In the genomic region with DNA sequence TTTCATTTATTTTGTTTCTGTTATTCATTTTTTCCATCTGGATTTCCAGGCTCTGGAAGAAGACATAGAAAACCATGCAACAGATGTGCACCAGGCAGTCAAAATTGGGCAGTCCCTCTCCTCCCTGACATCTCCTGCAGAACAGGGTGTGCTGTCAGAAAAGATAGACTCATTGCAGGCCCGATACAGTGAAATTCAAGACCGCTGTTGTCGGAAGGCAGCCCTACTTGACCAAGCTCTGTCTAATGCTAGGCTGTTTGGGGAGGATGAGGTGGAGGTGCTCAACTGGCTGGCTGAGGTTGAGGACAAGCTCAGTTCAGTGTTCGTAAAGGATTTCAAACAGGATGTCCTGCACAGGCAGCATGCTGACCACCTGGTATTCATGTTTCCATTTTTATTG, we compare ENCODE assay signal across 25 cellular contexts.
DNase-seq lines count a peak whose midpoint lies in the region; ATAC-seq, FAIRE-seq and TF ChIP-seq lines count a peak whose summit lies in the region.
"Had no signal": no experiment of that assay in that cellular context is flagged by ENCODE, and none has a peak within 500 bp of the region (broad histone marks: within the 10 kb centered on the region; RNA-seq: fewer than 3 reads in every experiment).

No MANE protein-coding gene starts in this region.

- H3K23ac ChIP-seq in neuronal stem cell (ENCODE audit: low read depth, low read length, poor library complexity) = no peak overlapping the region

- H2BK15ac ChIP-seq in neuronal stem cell (ENCODE audit: low read length) = no peak overlapping the region

- no peak overlapping the region for H2AK5ac ChIP-seq in neuronal stem cell (ENCODE audit: low read depth, low read length)

- no peak overlapping the region for H3K18ac ChIP-seq in neuronal stem cell (ENCODE audit: low read length)

- no peaks in the 10 kb centered on the region for H3K27me3 Mint-ChIP-seq in Calu3 (ENCODE audit: unreplicated experiment)
- H3K27me3 Mint-ChIP-seq in activated T-helper 17 cell treated with anti-CD3 and anti-CD28 coated beads, Interleukin-2, amount 50 U/mL, for 72 hours = no peaks in the 10 kb centered on the region
- H3K27me3 Mint-ChIP-seq: CD4-positive, alpha-beta T cell had no signal

- no peak overlapping the region for H3K9ac ChIP-seq in neuronal stem cell (ENCODE audit: low read depth, low read length, poor library complexity)
- H3K9ac ChIP-seq: BLaER1, KMS-11 had no signal

- H3K4ac ChIP-seq in neuronal stem cell (ENCODE audit: low read length) = no peak overlapping the region

- no peaks in the 10 kb centered on the region for H3K4me1 ChIP-seq in neuronal stem cell (ENCODE audit: control insufficient read depth in 2 of 2, insufficient read depth in 1 of 2, low read depth in 1 of 2, low read length in 2 of 2)
- H3K4me1 ChIP-seq: BLaER1, Caco-2 had no signal

- H2BK12ac ChIP-seq in neuronal stem cell (ENCODE audit: low read length) = peak overlapping the region; percentile 7

- H4K91ac ChIP-seq in neuronal stem cell (ENCODE audit: low read depth, low read length, poor library complexity) = no peak overlapping the region

- H3K4me3 Mint-ChIP-seq in Calu3 (ENCODE audit: low read depth, unreplicated experiment) = no peak overlapping the region
- H3K4me3 Mint-ChIP-seq in activated T-helper 17 cell treated with anti-CD3 and anti-CD28 coated beads, Interleukin-2, amount 50 U/mL, for 72 hours = no peak overlapping the region
- H3K4me3 Mint-ChIP-seq: CD4-positive, alpha-beta T cell; GM23338 had no signal

- FAIRE-seq in GM19239 (lab: Jason Lieb, UNC) = peak; percentile 58
- FAIRE-seq: GM12892, RCC 7860 had no signal

- peaks cover 65% of the 10 kb centered on the region for H3K4me1 Mint-ChIP-seq in Calu3 (ENCODE audit: low read depth, unreplicated experiment)
- peaks cover 19% of the 10 kb centered on the region for H3K4me1 Mint-ChIP-seq in activated T-helper 17 cell treated with anti-CD3 and anti-CD28 coated beads, Interleukin-2, amount 50 U/mL, for 72 hours
- H3K4me1 Mint-ChIP-seq: GM23338 had no signal

- no peak overlapping the region for H2BK5ac ChIP-seq in neuronal stem cell (ENCODE audit: low read length)

- no CpG with 5 or more reads among the region's 4 CpGs for WGBS in neuronal stem cell (ENCODE audit: extremely low coverage in 2 of 2, insufficient read length in 2 of 2, insufficient replicate concordance in 1 of 2), 2 donors

- no peak for ATAC-seq in activated T-helper 17 cell treated with anti-CD3 and anti-CD28 coated beads, Interleukin-2, amount 50 U/mL, for 72 hours (replicated peaks)
- ATAC-seq: GM23338 had no signal

- H3K4me2 ChIP-seq in neuronal stem cell (ENCODE audit: insufficient read depth, low read length, poor library complexity, severe bottlenecking) = no peak overlapping the region
- H3K4me2 ChIP-seq: BLaER1, GM23338, KMS-11 had no signal

- H3K79me1 ChIP-seq in neuronal stem cell (ENCODE audit: low read depth, low read length) = no peaks in the 10 kb centered on the region

- no peak overlapping the region for H3K27ac Mint-ChIP-seq in Calu3 (ENCODE audit: unreplicated experiment)
- peak overlapping the region; percentile 71 for H3K27ac Mint-ChIP-seq in activated T-helper 17 cell treated with anti-CD3 and anti-CD28 coated beads, Interleukin-2, amount 50 U/mL, for 72 hours
- H3K27ac Mint-ChIP-seq: CD4-positive, alpha-beta T cell; GM23338 had no signal

- H3K36me3 ChIP-seq in neuronal stem cell (replicated peaks in 1 of 2; ENCODE audit: control insufficient read depth in 2 of 2, insufficient read depth in 2 of 2, low read length in 2 of 2) = peaks cover 18 to 99% of the 10 kb centered on the region in 2 donors

- H3K27ac ChIP-seq in neuronal stem cell (replicated peaks; ENCODE audit: low read length) (no peak overlapping the region), RWPE1 (no peak overlapping the region)
- H3K27ac ChIP-seq: BLaER1, KMS-11 had no signal

- no peaks in the 10 kb centered on the region for H3K27me3 ChIP-seq in neuronal stem cell (ENCODE audit: control insufficient read depth in 3 of 3, insufficient read depth in 3 of 3, low read depth in 1 of 3, low read length in 3 of 3)
- H3K27me3 ChIP-seq: BLaER1 had no signal

- DNase-seq in Calu3 (no peak), GM19239 (ENCODE audit: insufficient read length, low spot score) (no peak), neuronal stem cell (ENCODE audit: low spot score) (no peak), LoVo (ENCODE audit: low spot score) (no peak), GM20000 (ENCODE audit: low spot score) (no peak), RWPE1 (ENCODE audit: low spot score) (no peak), NCI-H526 treated with DMSO at 0.1 percent for 48 hours (lab: John Stamatoyannopoulos, UW) (no peak)
- DNase-seq: ACHN; Caco-2; CD4-positive, alpha-beta T cell; DMS153; HCEC 1CT; NCI-H1694; NCI-H2081; NCI-H2171; NCI-H345; NCI-H524; NCI-H82; SHP77 had no signal

- H4K8ac ChIP-seq in neuronal stem cell (ENCODE audit: low read depth, low read length) = no peak overlapping the region

- H2AFZ ChIP-seq in neuronal stem cell (ENCODE audit: low read length) = no peak overlapping the region
- H2AFZ ChIP-seq: GM23338 had no signal

- intact Hi-C loops in Calu3 (cut with micrococcal nuclease; ENCODE audit: unreplicated experiment) = no loop called here

- CTCF ChIA-PET in Calu3 (lab: Charles Lee) (no interaction called here), RWPE1 (lab: Yijun Ruan, JAX) (interaction anchor here (1.7 kb wide), 1 partner anchor 17 kb away, joined by 4 read pairs; no protein-coding TSS in a partner anchor)

- H3K14ac ChIP-seq in neuronal stem cell (ENCODE audit: low read length) = no peak overlapping the region

- H3K9me3 ChIP-seq in neuronal stem cell (replicated peaks in 1 of 2; ENCODE audit: control insufficient read depth in 2 of 2, insufficient read depth in 1 of 2, low read depth in 1 of 2, low read length in 2 of 2) = no peaks in the 10 kb centered on the region
- H3K9me3 ChIP-seq: BLaER1, Caco-2 had no signal

- H3K36me3 Mint-ChIP-seq in Calu3 (ENCODE audit: insufficient read depth, unreplicated experiment) = peaks cover 98% of the 10 kb centered on the region
- H3K36me3 Mint-ChIP-seq in activated T-helper 17 cell treated with anti-CD3 and anti-CD28 coated beads, Interleukin-2, amount 50 U/mL, for 72 hours (ENCODE audit: low read depth) = peaks cover 99% of the 10 kb centered on the region

- TF ChIP-seq CTCF in Calu3 (IDR thresholded peaks at IDR 0.05; ENCODE audit: unreplicated experiment) = no peak
- TF ChIP-seq CTCF in GM20000 (IDR thresholded peaks at IDR 0.05; ENCODE audit: extremely low read depth, missing control alignments) = no peak
- no peak for TF ChIP-seq CTCF in RWPE1 (conservative IDR thresholded peaks at IDR 0.05; ENCODE audit: low read depth)

- H2BK120ac ChIP-seq in neuronal stem cell (ENCODE audit: low read depth, low read length) = no peak overlapping the region

- BruUV-seq in Calu3 (replicated peaks; lab: Mats Ljungman, UMichigan) = TSS peak; percentile 4

- POLR2A ChIA-PET in RWPE1 (lab: Yijun Ruan, JAX; ENCODE audit: low non-redundant PET) = no interaction called here

- no peaks in the 10 kb centered on the region for H3K9me3 Mint-ChIP-seq in Calu3 (ENCODE audit: low read depth, unreplicated experiment)
- no peaks in the 10 kb centered on the region for H3K9me3 Mint-ChIP-seq in activated T-helper 17 cell treated with anti-CD3 and anti-CD28 coated beads, Interleukin-2, amount 50 U/mL, for 72 hours
- H3K9me3 Mint-ChIP-seq: CD4-positive, alpha-beta T cell; GM23338 had no signal

- no peak overlapping the region for H3K4me3 ChIP-seq in neuronal stem cell (ENCODE audit: low read length in 2 of 2)
- H3K4me3 ChIP-seq: BLaER1, GM23338 had no signal
